ENCODE assay signal across 9 cellular contexts in the genomic region with DNA sequence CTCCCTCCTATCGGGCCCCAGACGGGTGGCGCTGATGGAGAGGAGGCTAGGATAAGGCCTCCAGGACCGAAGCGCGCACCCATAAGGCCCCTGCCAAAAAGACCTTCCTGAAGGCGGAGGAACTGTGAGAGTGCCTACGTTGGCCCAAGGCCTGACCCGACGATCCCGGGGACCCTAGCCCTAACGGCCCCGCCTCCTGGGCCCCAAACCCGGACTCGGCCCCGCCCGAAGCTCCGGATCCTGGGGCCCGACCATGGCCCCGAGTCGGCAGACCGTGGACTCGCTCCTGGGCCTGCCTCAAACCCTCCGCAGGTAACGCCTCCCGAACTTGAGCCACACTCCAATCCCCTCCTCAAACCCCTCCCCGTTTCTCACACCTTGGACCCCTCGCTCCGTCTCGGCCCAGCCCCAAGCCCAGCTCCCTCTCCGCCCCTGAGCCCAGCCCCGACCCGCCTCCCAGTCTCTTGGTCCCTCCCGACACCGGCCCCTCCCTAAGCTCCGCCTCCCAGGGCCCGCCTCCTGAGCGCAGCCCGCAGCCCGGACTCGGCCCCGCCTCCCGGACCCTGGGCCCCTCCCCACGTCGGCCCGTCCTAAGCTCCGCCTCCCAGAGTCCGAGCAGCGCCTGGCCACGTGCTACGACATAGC. TPM values are rescaled to one million over a fixed set of nuclear protein-coding genes. Genes with fewer than 3 reads are reported as not detected.
DNase-seq lines count a peak whose midpoint lies in the region; ATAC-seq and TF ChIP-seq lines count a peak whose summit lies in the region.
"Not testable (repeated sequence)": the region's sequence is repeated elsewhere in the genome, so short reads cannot be mapped to it uniquely, and the experiment has no call there.
"Had no signal": no experiment of that assay in that cellular context is flagged by ENCODE, and none has a peak within 500 bp of the region (broad histone marks: within the 10 kb centered on the region; RNA-seq: fewer than 3 reads in every experiment).

No MANE protein-coding gene starts in this region.

- H3K27ac Mint-ChIP-seq in endodermal cell = peak overlapping the region; percentile 97

- H3K9ac ChIP-seq in endodermal cell (ENCODE audit: extremely low read depth, low read length, poor library complexity, severe bottlenecking) = peak overlapping the region; percentile 3

- intact Hi-C loops in left colon (cut with DNase I, micrococcal nuclease) = not testable (repeated sequence)
- intact Hi-C loops in gastrocnemius medialis (cut with DNase I; ENCODE audit: low total_unique reads) = loop anchor here (2.0 to 10.0 kb wide), 4 partner anchors 238 to 436 kb away; partner anchors contain the start of genes DHCR7, LAMTOR1 and TOMT

- WGBS in endodermal cell (ENCODE audit: insufficient coverage in 1 of 2, insufficient read length in 1 of 2), 2 experiments = 4 to 19% methylated on average over 12 to 50 of the region's 51 CpGs

- peak; percentile 10 for DNase-seq in AG09309 (ENCODE audit: low read depth)
- DNase-seq in NCI-H345 (lab: John Stamatoyannopoulos, UW) = peak; percentile 95
- not testable (repeated sequence) for DNase-seq in activated T-cell treated with anti-CD3 and anti-CD28 coated beads, Interleukin-2, amount 50 U/mL, for 4 hours; left colon; gastrocnemius medialis
- peak; percentile 99 for DNase-seq in endodermal cell

- H3K4me3 Mint-ChIP-seq in activated T-cell treated with anti-CD3 and anti-CD28 coated beads, Interleukin-2, amount 50 U/mL, for 4 hours = peak overlapping the region; percentile 94
- H3K4me3 Mint-ChIP-seq in endodermal cell = peak overlapping the region; percentile 84

- not testable (repeated sequence) for H3K27me3 Mint-ChIP-seq in activated T-cell treated with anti-CD3 and anti-CD28 coated beads, Interleukin-2, amount 50 U/mL, for 4 hours (ENCODE audit: low read depth); endodermal cell (ENCODE audit: insufficient read depth)

- H3K4me1 Mint-ChIP-seq in activated T-cell treated with anti-CD3 and anti-CD28 coated beads, Interleukin-2, amount 50 U/mL, for 4 hours (ENCODE audit: low read depth) = peaks cover 13% of the 10 kb centered on the region
- H3K4me1 Mint-ChIP-seq in endodermal cell = peaks cover 31% of the 10 kb centered on the region

- H3K36me3 Mint-ChIP-seq in activated T-cell treated with anti-CD3 and anti-CD28 coated beads, Interleukin-2, amount 50 U/mL, for 4 hours (ENCODE audit: insufficient read depth); endodermal cell (ENCODE audit: low read depth): not testable (repeated sequence)

- TF ChIP-seq CTCF in AG09309 (IDR thresholded peaks at IDR 0.05; ENCODE audit: control insufficient read depth, insufficient read depth, low read depth, low read length, missing control alignments); endodermal cell (conservative IDR thresholded peaks at IDR 0.05); gastrocnemius medialis (IDR thresholded peaks at IDR 0.05 in 4 of 5, conservative IDR thresholded peaks at IDR 0.05 in 1 of 5): not testable (repeated sequence)

- H3K9me3 Mint-ChIP-seq in activated T-cell treated with anti-CD3 and anti-CD28 coated beads, Interleukin-2, amount 50 U/mL, for 4 hours; endodermal cell: not testable (repeated sequence)

- in situ Hi-C loops in gastrocnemius medialis (cut with MboI; ENCODE audit: low sequenced_read_pairs in 4 of 4) = not testable (repeated sequence)

- TF ChIP-seq POLR2A in gastrocnemius medialis (IDR thresholded peaks at IDR 0.05) = peak; percentile 64 to 68

- H3K36me3 ChIP-seq in endodermal cell (ENCODE audit: control insufficient read depth, insufficient read depth, low read length); gastrocnemius medialis: not testable (repeated sequence)

- H3K4me3 ChIP-seq in AG09309 (ENCODE audit: control insufficient read depth, low read depth, low read length) (peak overlapping the region; percentile 62), endodermal cell (ENCODE audit: low read length) (peak overlapping the region; percentile 45), gastrocnemius medialis (peak overlapping the region; percentile 82 to 86 (median 84))

- peak; percentile 34 for ATAC-seq in GM19035 (IDR thresholded peaks at IDR 0.05; ENCODE audit: unreplicated experiment)
- peak; percentile 29 for ATAC-seq in HG03135 (IDR thresholded peaks at IDR 0.05; ENCODE audit: unreplicated experiment)
- not testable (repeated sequence) for ATAC-seq in activated T-cell treated with anti-CD3 and anti-CD28 coated beads, Interleukin-2, amount 50 U/mL, for 4 hours; gastrocnemius medialis
- peak; percentile 38 for ATAC-seq in left colon

- not testable (repeated sequence) for H3K9me3 ChIP-seq in endodermal cell (ENCODE audit: control insufficient read depth, low read length); gastrocnemius medialis

- H3K4me1 ChIP-seq in endodermal cell (ENCODE audit: control insufficient read depth, insufficient read depth, low read length); gastrocnemius medialis: not testable (repeated sequence)

- not testable (repeated sequence) for H3K27ac ChIP-seq in endodermal cell (ENCODE audit: low read depth, low read length)
- peak overlapping the region; percentile 84 to 92 (median 88) for H3K27ac ChIP-seq in gastrocnemius medialis

- not testable (repeated sequence) for H3K27me3 ChIP-seq in endodermal cell (ENCODE audit: control insufficient read depth, insufficient read depth, low read length, poor library complexity, severe bottlenecking); gastrocnemius medialis

RNA-seq across cellular contexts. Expression of gene DEFB108B, which starts 46.5 kb away (rescaled TPM):
- total RNA-seq in activated T-cell treated with anti-CD3 and anti-CD28 coated beads, Interleukin-2, amount 50 U/mL, for 4 hours = not detected
- total RNA-seq in endodermal cell (not detected), left colon (not detected), gastrocnemius medialis (not detected)
- polyA plus RNA-seq in endodermal cell (2013, experiment 1 of 2) = not detected
- polyA plus RNA-seq in endodermal cell (2013, experiment 2 of 2) = not detected
- total RNA-seq: pulmonary artery endothelial cell had no signal
